8 cellular contexts compared by ENCODE assay signal in genomic region chr18:51028201-51028805, GRCh38. TPM values are rescaled to one million over a fixed set of nuclear protein-coding genes. Genes with fewer than 3 reads are reported as not detected.
DNase-seq lines count a peak whose midpoint lies in the region; ATAC-seq, FAIRE-seq and TF ChIP-seq lines count a peak whose summit lies in the region.

No MANE protein-coding gene starts in this region.

- no peak overlapping the region for H3K27ac ChIP-seq in BLaER1
- H3K27ac ChIP-seq in OCI-LY1 (ENCODE audit: low read depth, low read length, poor library complexity, severe bottlenecking) = peak overlapping the region; percentile 6

- H3K9ac ChIP-seq in BLaER1 = no peak overlapping the region
- H3K9ac ChIP-seq in OCI-LY1 (ENCODE audit: low read length) = peak overlapping the region; percentile 72; the same call in 1 of the 2 replicates

- TF ChIP-seq POLR2A in GM12892 (IDR thresholded peaks at IDR 0.05; ENCODE audit: low read depth, low read length) = no peak

- peaks cover 27% of the 10 kb centered on the region for H3K79me2 ChIP-seq in OCI-LY1 (ENCODE audit: insufficient read depth, low read length)

- H3K36me3 ChIP-seq in BLaER1 (peaks cover 45% of the 10 kb centered on the region), OCI-LY1 (ENCODE audit: insufficient read depth, low read length) (peaks cover 25% of the 10 kb centered on the region)

- H4K20me1 ChIP-seq in BLaER1 (peaks cover 32% of the 10 kb centered on the region), OCI-LY1 (ENCODE audit: insufficient read depth, low read length) (no peaks in the 10 kb centered on the region)

- H3K4me2 ChIP-seq in BLaER1 (peak overlapping the region; percentile 81), OCI-LY1 (ENCODE audit: low read length) (peak overlapping the region; percentile 73)

- no peak overlapping the region for H3K4me3 ChIP-seq in BLaER1
- H3K4me3 ChIP-seq in OCI-LY1 (ENCODE audit: low read depth, low read length, poor library complexity, severe bottlenecking) = peak overlapping the region; percentile 73

- peak; percentile 93 for FAIRE-seq in GM12892 (lab: Jason Lieb, UNC)

- no peak overlapping the region for H2AFZ ChIP-seq in OCI-LY1 (ENCODE audit: low read length)

- DNase-seq in GM12892 (ENCODE audit: insufficient read length) (no peak), A172 (ENCODE audit: low spot score) (no peak), NCI-H2029 (lab: John Stamatoyannopoulos, UW) (no peak), amniotic stem cell (lab: John Stamatoyannopoulos, UW) (no peak)

- H3K9me2 ChIP-seq in OCI-LY1 (ENCODE audit: low read depth, low read length) = no peaks in the 10 kb centered on the region

- peak; percentile 17 for ATAC-seq in esophagus mucosa
- no peak for ATAC-seq in GM21381 (IDR thresholded peaks at IDR 0.05; ENCODE audit: unreplicated experiment)

- H3K27me3 ChIP-seq in BLaER1 (no peaks in the 10 kb centered on the region), OCI-LY1 (ENCODE audit: insufficient read depth, low read length) (no peaks in the 10 kb centered on the region)

- H3F3A ChIP-seq in OCI-LY1 (ENCODE audit: insufficient read depth, low read length) = no peaks in the 10 kb centered on the region

- H3K9me3 ChIP-seq in BLaER1 (0 out of 2 replicates have a peak, but pooled peaks cover 4% of the 10 kb centered on the region), OCI-LY1 (ENCODE audit: low read length) (no peaks in the 10 kb centered on the region)

- peaks cover 50% of the 10 kb centered on the region for H3K4me1 ChIP-seq in BLaER1
- H3K4me1 ChIP-seq in OCI-LY1 (ENCODE audit: insufficient read depth, low read length, severe bottlenecking) = peaks cover 34% of the 10 kb centered on the region

- peak; percentile 54; the same call in 1 of the 2 replicates for TF ChIP-seq CTCF in OCI-LY1 (IDR thresholded peaks at IDR 0.05; ENCODE audit: low read length)

RNA-seq across cellular contexts. Expression of gene SMAD4, which starts 1.7 kb away (rescaled TPM):
- 44.2 TPM for polyA plus RNA-seq in GM12892 (2012; ENCODE audit: missing spikeins)
- 38.9 TPM for total RNA-seq in esophagus mucosa
- total RNA-seq in A172 (2014; rRNA removed; shearing (Covaris generic)) = 71.9 and 92.8 TPM in 2 replicates
